19 cellular contexts compared by ENCODE assay signal in the genomic region with DNA sequence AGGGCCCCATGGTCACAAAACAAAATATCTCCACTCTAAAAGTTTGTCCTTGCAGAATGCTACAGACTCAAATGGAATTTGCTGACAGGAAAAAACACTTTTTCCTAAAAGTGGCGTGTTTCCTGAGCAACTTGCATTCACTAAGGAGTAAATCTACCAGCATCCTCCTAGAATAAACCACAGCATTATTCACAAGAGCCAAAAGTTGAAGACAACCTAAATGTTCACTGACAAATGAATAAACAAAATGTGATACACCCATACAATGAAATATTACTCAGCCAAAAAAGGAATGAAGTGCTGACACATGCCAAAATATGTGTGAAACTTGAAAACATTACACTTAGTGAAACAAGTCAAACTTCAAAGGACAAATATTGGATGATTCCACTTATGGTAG. TPM values are rescaled to one million over a fixed set of nuclear protein-coding genes. Genes with fewer than 3 reads are reported as not detected.
DNase-seq lines count a peak whose midpoint lies in the region; ATAC-seq and TF ChIP-seq lines count a peak whose summit lies in the region.
"Had no signal": no experiment of that assay in that cellular context is flagged by ENCODE, and none has a peak within 500 bp of the region (broad histone marks: within the 10 kb centered on the region; RNA-seq: fewer than 3 reads in every experiment).

No MANE protein-coding gene starts in this region.

- no peaks in the 10 kb centered on the region for H3K9me3 Mint-ChIP-seq in activated CD4-positive, alpha-beta T cell treated with anti-CD3 and anti-CD28 coated beads for 36 hours (ENCODE audit: low read depth)
- H3K9me3 Mint-ChIP-seq: activated CD4-positive, alpha-beta T cell treated with anti-CD3 and anti-CD28 coated beads, Interleukin-2, amount 10 ng/mL, durations not matched to agents 7 days and 5 days; T-helper 2 cell treated with Interferon-gamma antibody and Interleukin-4, amounts not matched to agents 5 μg/mL and 100 μg/mL, for 36 hours had no signal

- H3K4me3 ChIP-seq in right atrium auricular region (no peak overlapping the region), breast epithelium (no peak overlapping the region), left lung (no peak overlapping the region), vagina (no peak overlapping the region)
- H3K4me3 ChIP-seq: Peyer's patch had no signal

- H3K9me3 ChIP-seq in right atrium auricular region (no peaks in the 10 kb centered on the region), breast epithelium (no peaks in the 10 kb centered on the region), left lung (no peaks in the 10 kb centered on the region), vagina (no peaks in the 10 kb centered on the region)
- H3K9me3 ChIP-seq: Peyer's patch had no signal

- no peaks in the 10 kb centered on the region for H3K36me3 ChIP-seq in right atrium auricular region
- H3K36me3 ChIP-seq in breast epithelium: no peaks in the 10 kb centered on the region
- H3K36me3 ChIP-seq in left lung: no peaks in the 10 kb centered on the region
- peaks cover 0 to 11% of the 10 kb centered on the region in 2 donors for H3K36me3 ChIP-seq in vagina
- H3K36me3 ChIP-seq: Peyer's patch had no signal

- TF ChIP-seq CTCF in right atrium auricular region (IDR thresholded peaks at IDR 0.05): no peak
- TF ChIP-seq CTCF in breast epithelium (IDR thresholded peaks at IDR 0.05): no peak
- no peak for TF ChIP-seq CTCF in left lung (IDR thresholded peaks at IDR 0.05)
- no peak for TF ChIP-seq CTCF in vagina (IDR thresholded peaks at IDR 0.05)

- H3K27me3 Mint-ChIP-seq in activated CD4-positive, alpha-beta T cell treated with anti-CD3 and anti-CD28 coated beads for 36 hours: peaks cover 12% of the 10 kb centered on the region

- no peak overlapping the region for H3K4me3 Mint-ChIP-seq in activated CD4-positive, alpha-beta T cell treated with anti-CD3 and anti-CD28 coated beads for 36 hours
- H3K4me3 Mint-ChIP-seq: activated CD4-positive, alpha-beta T cell treated with anti-CD3 and anti-CD28 coated beads, Interleukin-2, amount 10 ng/mL, durations not matched to agents 7 days and 5 days; brain; T-helper 2 cell treated with Interferon-gamma antibody and Interleukin-4, amounts not matched to agents 5 μg/mL and 100 μg/mL, for 36 hours had no signal

- intact Hi-C loops in Right ventricle myocardium superior (cut with DNase I) (no loop called here), breast epithelium (cut with DNase I; ENCODE audit: low total_unique reads) (no loop called here), left lung (cut with DNase I) (no loop called here), vagina (cut with DNase I) (no loop called here)
- intact Hi-C loops in activated CD4-positive, alpha-beta T cell treated with anti-CD3 and anti-CD28 coated beads for 36 hours (cut with DNase I, micrococcal nuclease): no loop called here

- DNase-seq in right atrium auricular region (ENCODE audit: low spot score): no peak
- DNase-seq in Right ventricle myocardium superior: no peak
- DNase-seq in breast epithelium (ENCODE audit: low spot score in 2 of 2): no peak
- no peak for DNase-seq in left lung
- DNase-seq in vagina (ENCODE audit: extremely low spot score in 2 of 2): no peak
- DNase-seq in activated CD4-positive, alpha-beta T cell treated with anti-CD3 and anti-CD28 coated beads for 36 hours: no peak
- DNase-seq in NCI-H2196 treated with DMSO at 0.1 percent for 48 hours (lab: John Stamatoyannopoulos, UW; ENCODE audit: unreplicated experiment): no peak
- DNase-seq: activated CD4-positive, alpha-beta T cell treated with anti-CD3 and anti-CD28 coated beads, Interleukin-2, amount 10 ng/mL, durations not matched to agents 7 days and 5 days; activated T-cell treated with anti-CD3 and anti-CD28 coated beads, Interleukin-2, amount 50 U/mL, for 48 hours; GOT3; Karpas-422; NCI-H1694 treated with DMSO at 0.1 percent for 48 hours; NCI-H510A treated with DMSO at 0.1 percent for 48 hours; Peyer's patch; small intestine; substantia nigra had no signal

- no peak overlapping the region for H3K27ac Mint-ChIP-seq in activated CD4-positive, alpha-beta T cell treated with anti-CD3 and anti-CD28 coated beads for 36 hours
- H3K27ac Mint-ChIP-seq: activated CD4-positive, alpha-beta T cell treated with anti-CD3 and anti-CD28 coated beads, Interleukin-2, amount 10 ng/mL, durations not matched to agents 7 days and 5 days; T-helper 2 cell treated with Interferon-gamma antibody and Interleukin-4, amounts not matched to agents 5 μg/mL and 100 μg/mL, for 36 hours had no signal

- POLR2A ChIA-PET in activated CD4-positive, alpha-beta T cell treated with anti-CD3 and anti-CD28 coated beads for 36 hours (lab: Charles Lee): no interaction called here

- H3K27ac ChIP-seq in right atrium auricular region: peak overlapping the region; percentile 56 to 67
- peak overlapping the region; percentile 22 to 36 for H3K27ac ChIP-seq in breast epithelium
- peak overlapping the region in 1 of 2 donors; percentile 34 for H3K27ac ChIP-seq in left lung
- peak overlapping the region; percentile 88 for H3K27ac ChIP-seq in vagina
- H3K27ac ChIP-seq: Peyer's patch had no signal

- no peaks in the 10 kb centered on the region for H3K36me3 Mint-ChIP-seq in activated CD4-positive, alpha-beta T cell treated with anti-CD3 and anti-CD28 coated beads for 36 hours (ENCODE audit: low read depth)

- peaks cover 0 to 50% of the 10 kb centered on the region in 2 donors for H3K4me1 ChIP-seq in right atrium auricular region
- peaks cover 0 to 3% of the 10 kb centered on the region in 2 donors for H3K4me1 ChIP-seq in breast epithelium
- peaks cover 10 to 22% of the 10 kb centered on the region in 2 donors for H3K4me1 ChIP-seq in left lung
- peaks cover 56% of the 10 kb centered on the region for H3K4me1 ChIP-seq in vagina

- CTCF ChIA-PET in activated CD4-positive, alpha-beta T cell treated with anti-CD3 and anti-CD28 coated beads for 36 hours (lab: Charles Lee): interaction anchor here (0.7 to 1.1 kb wide), 2 partner anchors 43 to 97 kb away, joined by 3 to 4 read pairs; no protein-coding TSS in a partner anchor

- TF ChIP-seq POLR2A in breast epithelium (IDR thresholded peaks at IDR 0.05) (no peak), vagina (IDR thresholded peaks at IDR 0.05) (no peak)

- ATAC-seq in Right ventricle myocardium superior (ENCODE audit: poor library complexity) (no peak), left lung (peak; percentile 11), HG02623 (IDR thresholded peaks at IDR 0.05; ENCODE audit: unreplicated experiment) (no peak)
- ATAC-seq in activated CD4-positive, alpha-beta T cell treated with anti-CD3 and anti-CD28 coated beads for 36 hours: no peak

- H3K27me3 ChIP-seq in right atrium auricular region (no peaks in the 10 kb centered on the region), breast epithelium (no peaks in the 10 kb centered on the region), left lung (no peaks in the 10 kb centered on the region), vagina (no peaks in the 10 kb centered on the region)
- H3K27me3 ChIP-seq: Peyer's patch had no signal

- no peaks in the 10 kb centered on the region for H3K4me1 Mint-ChIP-seq in activated CD4-positive, alpha-beta T cell treated with anti-CD3 and anti-CD28 coated beads for 36 hours
- H3K4me1 Mint-ChIP-seq: activated CD4-positive, alpha-beta T cell treated with anti-CD3 and anti-CD28 coated beads, Interleukin-2, amount 10 ng/mL, durations not matched to agents 7 days and 5 days had no signal

RNA-seq across cellular contexts. Expression of a gene that starts 28.9 kb away (rescaled TPM):
- total RNA-seq in right atrium auricular region (100 to 1,000 TPM in 1 of 2 donors, 10 to 100 TPM in 1; 84.0 to 182 TPM), Right ventricle myocardium superior (112 TPM), breast epithelium (100 to 1,000 TPM in 2 of 3 donors, 10 to 100 TPM in 1; 80.1 to 286 (median 181) TPM), left lung (100 to 1,000 TPM in 1 of 2 donors, 10 to 100 TPM in 1; 94.0 to 142 TPM), vagina (156 TPM)
- under 1 TPM; 0.57 to 0.72 TPM for total RNA-seq in activated CD4-positive, alpha-beta T cell treated with anti-CD3 and anti-CD28 coated beads for 36 hours

Comparison
In these comparisons a context has a peak if more than half of its experiments do, and no peak if none do; other contexts are left out.
1. RNA of a gene that starts 28.9 kb away (total RNA-seq): 84.0 to 182 TPM in right atrium auricular region, 80.1 to 286 TPM in breast epithelium, 156 TPM in vagina (single experiment), 94.0 to 142 TPM in left lung and 112 TPM in Right ventricle myocardium superior (single experiment); 0.57 to 0.72 TPM in activated CD4-positive, alpha-beta T cell treated with anti-CD3 and anti-CD28 coated beads for 36 hours; every median in the first group is over 10 times any median in the second.